Comparison of ENCODE assay signal across 37 cellular contexts in the genomic region with DNA sequence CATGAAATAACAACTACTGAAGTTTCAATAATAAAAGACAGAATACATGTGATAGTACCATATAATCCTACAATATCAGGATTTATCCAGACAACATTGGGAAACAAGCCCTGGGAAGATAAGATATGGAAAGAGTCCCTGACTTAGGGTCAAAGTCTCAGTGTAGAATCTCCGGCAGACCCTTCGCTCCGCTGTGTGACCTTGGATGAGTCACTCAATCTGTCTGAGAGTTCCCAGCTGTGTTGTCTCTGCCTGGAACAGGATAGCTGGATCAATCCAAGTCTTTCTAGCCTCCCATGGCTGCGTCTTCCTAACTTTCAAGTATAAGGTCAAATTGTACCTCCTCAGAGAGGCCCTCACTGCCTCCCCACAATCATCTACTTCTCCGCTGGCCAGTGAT.
"Had no signal": no experiment of that assay in that cellular context is flagged by ENCODE, and none has a peak within 500 bp of the region (broad histone marks: within the 10 kb centered on the region; RNA-seq: fewer than 3 reads in every experiment).

No MANE protein-coding gene starts in this region.

- H3K4me3 ChIP-seq: ascending aorta, breast epithelium had no signal

- FAIRE-seq: TTC549 had no signal

- H3K4me3 Mint-ChIP-seq: activated CD4-positive, alpha-beta memory T cell treated with anti-CD3 and anti-CD28 coated beads, Interleukin-2, amount 10 ng/mL, durations not matched to agents 7 days and 5 days; activated CD4-positive, alpha-beta T cell treated with anti-CD3 and anti-CD28 coated beads for 36 hours; activated CD4-positive, alpha-beta T cell treated with anti-CD3 and anti-CD28 coated beads, Interleukin-2, amount 10 ng/mL, durations not matched to agents 7 days and 5 days; activated CD8-positive, alpha-beta memory T cell treated with anti-CD3 and anti-CD28 coated beads, Interleukin-2, amount 10 ng/mL, durations not matched to agents 7 days and 5 days; activated CD8-positive, alpha-beta T cell treated with anti-CD3 and anti-CD28 coated beads, Interleukin-2, amount 10 ng/mL, durations not matched to agents 7 days and 5 days; activated naive CD4-positive, alpha-beta T cell treated with anti-CD3 and anti-CD28 coated beads, Interleukin-2, amount 10 ng/mL, durations not matched to agents 7 days and 5 days; activated naive CD4-positive, alpha-beta T cell treated with anti-CD3 and anti-CD28 coated beads, Interleukin-2, amount 50 U/mL, for 24 hours; activated naive CD8-positive, alpha-beta T cell; activated naive CD8-positive, alpha-beta T cell treated with anti-CD3 and anti-CD28 coated beads, Interleukin-2, amount 10 ng/mL, durations not matched to agents 7 days and 5 days; activated naive CD8-positive, alpha-beta T cell treated with anti-CD3 and anti-CD28 coated beads, Interleukin-2, amount 50 U/mL, for 24 hours; activated T-cell treated with anti-CD3 and anti-CD28 coated beads, Interleukin-2, amount 50 U/mL, for 24 hours; brain; T-helper 1 cell treated with Interleukin-12 subunit alpha and Interleukin-12 subunit beta and Interleukin-4 antibody, amounts not matched to agents 30 μg/mL and 1 μg/mL, for 36 hours; T-helper 2 cell treated with Interferon-gamma antibody and Interleukin-4, amounts not matched to agents 5 μg/mL and 100 μg/mL, for 36 hours; WTC11 had no signal

- H3K9me3 Mint-ChIP-seq: brain had no signal

- ATAC-seq: activated CD4-positive, alpha-beta T cell treated with anti-CD3 and anti-CD28 coated beads for 36 hours; activated CD4-positive, CD25-positive, alpha-beta regulatory T cell treated with anti-CD3 and anti-CD28 coated beads, Interleukin-2, amount 50 U/mL, for 24 hours; activated CD8-positive, alpha-beta memory T cell treated with anti-CD3 and anti-CD28 coated beads, Interleukin-2, amount 10 ng/mL, durations not matched to agents 7 days and 5 days; activated CD8-positive, alpha-beta T cell treated with anti-CD3 and anti-CD28 coated beads, Interleukin-2, amount 10 ng/mL, durations not matched to agents 7 days and 5 days; activated naive CD8-positive, alpha-beta T cell treated with anti-CD3 and anti-CD28 coated beads, Interleukin-2, amount 50 U/mL, for 24 hours; WTC11 had no signal

- H3K4me1 Mint-ChIP-seq: activated CD4-positive, alpha-beta T cell treated with anti-CD3 and anti-CD28 coated beads for 36 hours; activated CD4-positive, alpha-beta T cell treated with anti-CD3 and anti-CD28 coated beads, Interleukin-2, amount 10 ng/mL, durations not matched to agents 7 days and 5 days; activated naive CD4-positive, alpha-beta T cell treated with anti-CD3 and anti-CD28 coated beads, Interleukin-2, amount 10 ng/mL, durations not matched to agents 7 days and 5 days; activated naive CD4-positive, alpha-beta T cell treated with anti-CD3 and anti-CD28 coated beads, Interleukin-2, amount 50 U/mL, for 24 hours; activated naive CD8-positive, alpha-beta T cell treated with anti-CD3 and anti-CD28 coated beads, Interleukin-2, amount 10 ng/mL, durations not matched to agents 7 days and 5 days; activated naive CD8-positive, alpha-beta T cell treated with anti-CD3 and anti-CD28 coated beads, Interleukin-2, amount 50 U/mL, for 24 hours; brain; WTC11 had no signal

- H3K36me3 Mint-ChIP-seq: activated CD8-positive, alpha-beta memory T cell treated with anti-CD3 and anti-CD28 coated beads, Interleukin-2, amount 10 ng/mL, durations not matched to agents 7 days and 5 days; activated naive CD4-positive, alpha-beta T cell treated with anti-CD3 and anti-CD28 coated beads, Interleukin-2, amount 10 ng/mL, durations not matched to agents 7 days and 5 days; activated naive CD4-positive, alpha-beta T cell treated with anti-CD3 and anti-CD28 coated beads, Interleukin-2, amount 50 U/mL, for 24 hours; activated naive CD8-positive, alpha-beta T cell treated with anti-CD3 and anti-CD28 coated beads, Interleukin-2, amount 10 ng/mL, durations not matched to agents 7 days and 5 days; brain had no signal

- H3K36me3 ChIP-seq: ascending aorta, breast epithelium, WERI-Rb-1 had no signal

- DNase-seq: activated CD4-positive, alpha-beta memory T cell treated with anti-CD3 and anti-CD28 coated beads, Interleukin-2, amount 10 ng/mL, durations not matched to agents 7 days and 5 days; activated CD4-positive, alpha-beta T cell treated with anti-CD3 and anti-CD28 coated beads for 1 hour; activated CD4-positive, alpha-beta T cell treated with anti-CD3 and anti-CD28 coated beads for 36 hours; activated CD4-positive, alpha-beta T cell treated with anti-CD3 and anti-CD28 coated beads for 48 hours; activated CD4-positive, alpha-beta T cell treated with anti-CD3 and anti-CD28 coated beads, Interleukin-2, amount 10 ng/mL, durations not matched to agents 7 days and 5 days; activated CD4-positive, alpha-beta T cell treated with anti-CD3 and anti-CD28 coated beads, Interleukin-2, amount 50 U/mL, for 48 hours; activated CD4-positive, CD25-positive, alpha-beta regulatory T cell; activated CD8-positive, alpha-beta memory T cell treated with anti-CD3 and anti-CD28 coated beads for 24 hours; activated CD8-positive, alpha-beta memory T cell treated with anti-CD3 and anti-CD28 coated beads, Interleukin-2, amount 10 ng/mL, durations not matched to agents 7 days and 5 days; activated CD8-positive, alpha-beta memory T cell treated with anti-CD3 and anti-CD28 coated beads, Interleukin-2, amount 50 U/mL, for 48 hours; activated CD8-positive, alpha-beta T cell treated with anti-CD3 and anti-CD28 coated beads, Interleukin-2, amount 10 ng/mL, durations not matched to agents 7 days and 5 days; activated effector memory CD4-positive, alpha-beta T cell treated with Interleukin-2 at 50 U/mL for 16 hours; activated gamma-delta T cell; activated naive CD4-positive, alpha-beta T cell treated with anti-CD3 and anti-CD28 coated beads, Interleukin-2, amount 10 ng/mL, durations not matched to agents 7 days and 5 days; activated naive CD4-positive, alpha-beta T cell treated with Interleukin-2 at 50 U/mL for 16 hours; activated naive CD8-positive, alpha-beta T cell treated with anti-CD3 and anti-CD28 coated beads, Interleukin-2, amount 10 ng/mL, durations not matched to agents 7 days and 5 days; activated naive CD8-positive, alpha-beta T cell treated with anti-CD3 and anti-CD28 coated beads, Interleukin-2, amount 50 U/mL, for 24 hours; activated T-cell treated with anti-CD3 and anti-CD28 coated beads, Interleukin-2, amount 50 U/mL, for 24 hours; activated T-cell treated with anti-CD3 and anti-CD28 coated beads, Interleukin-2, amount 50 U/mL, for 48 hours; amygdala; anterior cingulate cortex; central memory CD4-positive, alpha-beta T cell; T-helper 1 cell; T-helper 2 cell; T-helper 9 cell; WERI-Rb-1 had no signal

- H3K27me3 Mint-ChIP-seq: activated CD4-positive, alpha-beta memory T cell treated with anti-CD3 and anti-CD28 coated beads, Interleukin-2, amount 10 ng/mL, durations not matched to agents 7 days and 5 days; activated CD8-positive, alpha-beta memory T cell treated with anti-CD3 and anti-CD28 coated beads, Interleukin-2, amount 10 ng/mL, durations not matched to agents 7 days and 5 days; activated naive CD4-positive, alpha-beta T cell treated with anti-CD3 and anti-CD28 coated beads, Interleukin-2, amount 10 ng/mL, durations not matched to agents 7 days and 5 days; activated naive CD4-positive, alpha-beta T cell treated with anti-CD3 and anti-CD28 coated beads, Interleukin-2, amount 50 U/mL, for 24 hours; activated naive CD8-positive, alpha-beta T cell; activated naive CD8-positive, alpha-beta T cell treated with anti-CD3 and anti-CD28 coated beads, Interleukin-2, amount 10 ng/mL, durations not matched to agents 7 days and 5 days; activated T-cell treated with anti-CD3 and anti-CD28 coated beads, Interleukin-2, amount 50 U/mL, for 24 hours had no signal

- H3K9me3 ChIP-seq: ascending aorta, breast epithelium had no signal

- H3K27ac Mint-ChIP-seq: activated CD4-positive, alpha-beta memory T cell treated with anti-CD3 and anti-CD28 coated beads, Interleukin-2, amount 10 ng/mL, durations not matched to agents 7 days and 5 days; activated CD4-positive, alpha-beta T cell treated with anti-CD3 and anti-CD28 coated beads for 36 hours; activated CD4-positive, alpha-beta T cell treated with anti-CD3 and anti-CD28 coated beads, Interleukin-2, amount 10 ng/mL, durations not matched to agents 7 days and 5 days; activated CD8-positive, alpha-beta memory T cell treated with anti-CD3 and anti-CD28 coated beads, Interleukin-2, amount 10 ng/mL, durations not matched to agents 7 days and 5 days; activated CD8-positive, alpha-beta T cell treated with anti-CD3 and anti-CD28 coated beads, Interleukin-2, amount 10 ng/mL, durations not matched to agents 7 days and 5 days; activated naive CD4-positive, alpha-beta T cell treated with anti-CD3 and anti-CD28 coated beads, Interleukin-2, amount 10 ng/mL, durations not matched to agents 7 days and 5 days; activated naive CD4-positive, alpha-beta T cell treated with anti-CD3 and anti-CD28 coated beads, Interleukin-2, amount 50 U/mL, for 24 hours; activated naive CD8-positive, alpha-beta T cell; activated naive CD8-positive, alpha-beta T cell treated with anti-CD3 and anti-CD28 coated beads, Interleukin-2, amount 10 ng/mL, durations not matched to agents 7 days and 5 days; activated naive CD8-positive, alpha-beta T cell treated with anti-CD3 and anti-CD28 coated beads, Interleukin-2, amount 50 U/mL, for 24 hours; activated T-cell treated with anti-CD3 and anti-CD28 coated beads, Interleukin-2, amount 50 U/mL, for 24 hours; activated T-helper 2 cell treated with anti-CD3 and anti-CD28 coated beads, Interferon-gamma antibody, Interleukin-2, Interleukin-4, amounts not matched to agents 10 μg/mL and 5 μg/mL and 100 μg/mL, durations not matched to agents 14 hours and 24 hours and 36 hours; brain; T-helper 1 cell treated with Interleukin-12 subunit alpha and Interleukin-12 subunit beta and Interleukin-4 antibody, amounts not matched to agents 30 μg/mL and 1 μg/mL, for 36 hours; T-helper 2 cell treated with Interferon-gamma antibody and Interleukin-4, amounts not matched to agents 5 μg/mL and 100 μg/mL, for 36 hours; WTC11 had no signal

- H3K27me3 ChIP-seq: ascending aorta, breast epithelium had no signal

- H3K4me1 ChIP-seq: ascending aorta, breast epithelium had no signal

- H3K27ac ChIP-seq: ascending aorta, breast epithelium, WERI-Rb-1 had no signal
